In genomic region chr4:183320211-183321068, GRCh38 we compare ENCODE assay signal across 22 cellular contexts. TPM values are rescaled to one million over a fixed set of nuclear protein-coding genes. Genes with fewer than 3 reads are reported as not detected.
DNase-seq lines count a peak whose midpoint lies in the region; ATAC-seq, FAIRE-seq and TF ChIP-seq lines count a peak whose summit lies in the region.
"Had no signal": no experiment of that assay in that cellular context is flagged by ENCODE, and none has a peak within 500 bp of the region (broad histone marks: within the 10 kb centered on the region; RNA-seq: fewer than 3 reads in every experiment).

Gene CLDN22 (minus strand): TSS chr4:183320276. CDS start chr4:183320218, 58 bp downstream.

- H3K27me3 ChIP-seq in SK-N-SH (ENCODE audit: insufficient read depth) (no peaks in the 10 kb centered on the region), keratinocyte (ENCODE audit: control insufficient read depth, extremely low read depth, insufficient read depth, low read length) (no peaks in the 10 kb centered on the region)
- H3K27me3 ChIP-seq: cardiac muscle cell, pancreas, SJCRH30 had no signal

- H3K27ac Mint-ChIP-seq in stimulated activated naive CD8-positive, alpha-beta T cell treated with anti-CD3 and anti-CD28 coated beads, Interleukin-15, amount 100 ng/mL, for 72 hours = peak within 1 kb of the TSS; percentile 16 to 49
- H3K27ac Mint-ChIP-seq: nephron had no signal

- dilution Hi-C loops in keratinocyte (cut with MboI; ENCODE audit: extremely low pct_ligation_motif_present, low sequenced_read_pairs) = loop anchor here (10.0 kb wide), 1 partner anchor 84 kb away; no protein-coding TSS in a partner anchor

- H3K9me2 ChIP-seq in SK-N-SH = no peaks in the 10 kb centered on the region

- H3K27ac ChIP-seq in SK-N-SH (ENCODE audit: low read depth in 2 of 2, low read length in 1 of 2) (no peak within 1 kb of the TSS; a peak in 2 of 4 replicates), keratinocyte (ENCODE audit: control insufficient read depth, insufficient read depth, low read length) (no peak within 1 kb of the TSS)
- H3K27ac ChIP-seq: cardiac muscle cell, pancreas, SJCRH30, WERI-Rb-1 had no signal

- peaks cover 14% of the 10 kb centered on the region for H3K4me1 Mint-ChIP-seq in stimulated activated naive CD8-positive, alpha-beta T cell treated with anti-CD3 and anti-CD28 coated beads, Interleukin-15, amount 100 ng/mL, for 72 hours

- H3K27me3 Mint-ChIP-seq in stimulated activated naive CD8-positive, alpha-beta T cell treated with anti-CD3 and anti-CD28 coated beads, Interleukin-15, amount 100 ng/mL, for 72 hours = no peaks in the 10 kb centered on the region

- H3K36me3 ChIP-seq in SK-N-SH (replicated peaks in 1 of 2; ENCODE audit: control insufficient read depth in 1 of 2, insufficient read depth in 2 of 2, low read length in 1 of 2) = peaks cover 5 to 10% of the 10 kb centered on the region in 2 experiments
- H3K36me3 ChIP-seq in keratinocyte (ENCODE audit: control insufficient read depth in 2 of 2, extremely low read depth in 1 of 2, insufficient read depth in 2 of 2, low read length in 2 of 2) = peaks cover 0 to 3% of the 10 kb centered on the region in 2 experiments
- H3K36me3 ChIP-seq: cardiac muscle cell, pancreas, SJCRH30, WERI-Rb-1 had no signal

- H3K9ac ChIP-seq in SK-N-SH (no peak within 1 kb of the TSS), keratinocyte (ENCODE audit: control insufficient read depth, extremely low read depth, insufficient read depth, low read length) (no peak within 1 kb of the TSS)

- CTCF ChIA-PET in SK-N-SH (lab: Yijun Ruan, JAX) = no interaction called here

- H4K20me1 ChIP-seq in SK-N-SH (ENCODE audit: insufficient read depth) = no peaks in the 10 kb centered on the region
- no peaks in the 10 kb centered on the region for H4K20me1 ChIP-seq in keratinocyte (ENCODE audit: control insufficient read depth, extremely low read depth, insufficient read depth, low read length)

- no peak for TF ChIP-seq RAD21 in SK-N-SH (IDR thresholded peaks at IDR 0.05; ENCODE audit: low read length)

- 81% methylated on average over 6 of the region's 6 CpGs for WGBS in SK-N-SH (ENCODE audit: low lambda C conversion rate)

- H3K9me3 ChIP-seq in SK-N-SH (no peaks in the 10 kb centered on the region), keratinocyte (ENCODE audit: control insufficient read depth, low read depth, low read length) (no peaks in the 10 kb centered on the region)
- H3K9me3 ChIP-seq: pancreas, SJCRH30 had no signal

- H2AFZ ChIP-seq in SK-N-SH (ENCODE audit: low read depth) (no peak within 1 kb of the TSS), keratinocyte (ENCODE audit: control insufficient read depth, low read length) (no peak within 1 kb of the TSS)

- H3K4me3 Mint-ChIP-seq in stimulated activated naive CD8-positive, alpha-beta T cell treated with anti-CD3 and anti-CD28 coated beads, Interleukin-15, amount 100 ng/mL, for 72 hours = no peak within 1 kb of the TSS
- H3K4me3 Mint-ChIP-seq: nephron had no signal

- no peaks in the 10 kb centered on the region for H3K79me2 ChIP-seq in SK-N-SH (ENCODE audit: insufficient read depth)
- H3K79me2 ChIP-seq in keratinocyte (ENCODE audit: control insufficient read depth, insufficient read depth, low read length) = no peaks in the 10 kb centered on the region

- FAIRE-seq in keratinocyte (lab: Jason Lieb, UNC) (peak; percentile 13), urothelium cell line (lab: Jason Lieb, UNC) (no peak)
- FAIRE-seq: GM12878, pancreas, RCC 7860 had no signal

- no peak within 1 kb of the TSS for H3K4me2 ChIP-seq in SK-N-SH
- H3K4me2 ChIP-seq in keratinocyte (ENCODE audit: control insufficient read depth, extremely low read depth, insufficient read depth, low read depth, low read length) = no peak within 1 kb of the TSS

- H3K4me3 ChIP-seq in SK-N-SH (ENCODE audit: low read depth in 2 of 2, low read length in 1 of 2) = no peak within 1 kb of the TSS
- no peak within 1 kb of the TSS for H3K4me3 ChIP-seq in keratinocyte (ENCODE audit: control insufficient read depth in 2 of 3, extremely low read depth in 1 of 3, insufficient read depth in 2 of 3, low read depth in 1 of 3, low read length in 3 of 3)
- H3K4me3 ChIP-seq: cardiac muscle cell, GM12878, pancreas, SJCRH30 had no signal

- no peak for ATAC-seq in stimulated activated naive CD8-positive, alpha-beta T cell treated with anti-CD3 and anti-CD28 coated beads, Interleukin-15, amount 100 ng/mL, for 72 hours
- no peak for ATAC-seq in stimulated activated naive CD8-positive, alpha-beta T cell treated with anti-CD3 and anti-CD28 coated beads, Interleukin-15, Interleukin-2, amounts not matched to agents 100 U/mL and 50 U/mL, for 24 hours
- ATAC-seq in HG02981 (IDR thresholded peaks at IDR 0.05; ENCODE audit: unreplicated experiment) = no peak
- ATAC-seq: left lobe of liver, pancreas had no signal

- POLR2A ChIA-PET in SK-N-SH (lab: Yijun Ruan, JAX) = interaction anchor here (0.5 kb wide), 1 partner anchor 233 kb away, joined by 3 read pairs; no protein-coding TSS in a partner anchor

- H3F3A ChIP-seq in SK-N-SH (replicated peaks; ENCODE audit: insufficient read depth) = peaks cover 4% of the 10 kb centered on the region

- H3K4me1 ChIP-seq in SK-N-SH (ENCODE audit: control insufficient read depth in 1 of 2, insufficient read depth in 2 of 2, low read depth in 1 of 2, low read length in 1 of 2) (peaks cover 0 to 8% of the 10 kb centered on the region in 2 experiments; a peak in 1 of 4 replicates), keratinocyte (ENCODE audit: control insufficient read depth, extremely low read depth, insufficient read depth, low read length) (no peaks in the 10 kb centered on the region)
- H3K4me1 ChIP-seq: pancreas, SJCRH30 had no signal

- no peak for TF ChIP-seq EP300 in SK-N-SH (IDR thresholded peaks at IDR 0.05; ENCODE audit: borderline replicate concordance in 1 of 2, low read depth in 1 of 2, low read length in 1 of 2)

- H3K9me3 Mint-ChIP-seq in stimulated activated naive CD8-positive, alpha-beta T cell treated with anti-CD3 and anti-CD28 coated beads, Interleukin-15, amount 100 ng/mL, for 72 hours = no peaks in the 10 kb centered on the region
- H3K9me3 Mint-ChIP-seq: nephron had no signal

- DNase-seq in stimulated activated naive CD8-positive, alpha-beta T cell treated with anti-CD3 and anti-CD28 coated beads, Interleukin-15, amount 100 ng/mL, for 72 hours = no peak
- no peak for DNase-seq in stimulated activated naive CD8-positive, alpha-beta T cell treated with anti-CD3 and anti-CD28 coated beads, Interleukin-15, Interleukin-2, amounts not matched to agents 100 U/mL and 50 U/mL, for 24 hours
- DNase-seq in SK-N-SH (no peak), keratinocyte (ENCODE audit: low read depth, low spot score) (no peak), urothelium cell line (ENCODE audit: low spot score) (no peak), SW 1271 (lab: John Stamatoyannopoulos, UW) (no peak)
- DNase-seq: activated CD8-positive, alpha-beta memory T cell treated with anti-CD3 and anti-CD28 coated beads, Interleukin-2, amount 50 U/mL, for 48 hours; activated naive CD4-positive, alpha-beta T cell; anterior cingulate cortex; NCI-H1930; NCI-H446; pancreas; right cardiac atrium; SJCRH30; WERI-Rb-1 had no signal

- TF ChIP-seq CTCF in SK-N-SH (IDR thresholded peaks at IDR 0.05) (no peak), keratinocyte (optimal IDR thresholded peaks at IDR 0.05 in 1 of 3, IDR thresholded peaks at IDR 0.05 in 1 of 3, conservative IDR thresholded peaks at IDR 0.05 in 1 of 3; ENCODE audit: extremely low read depth in 1 of 3, insufficient read depth in 2 of 3, low read length in 3 of 3) (no peak)

- H3K9me1 ChIP-seq in keratinocyte (ENCODE audit: control insufficient read depth, extremely low read depth, insufficient read depth, low read length) = no peaks in the 10 kb centered on the region

TF ChIP-seq in SK-N-SH, 30 proteins besides CTCF, POLR2A, EP300 and RAD21:
- TF ChIP-seq TCF12 (IDR thresholded peaks at IDR 0.05) = no peak
- no peak for TF ChIP-seq TEAD4 (IDR thresholded peaks at IDR 0.05; ENCODE audit: borderline replicate concordance, insufficient read depth)
- TF ChIP-seq GATA2 (CRISPR knock-in tag; IDR thresholded peaks at IDR 0.05) = peak; percentile 17; the same call in 1 of the 2 replicates

RNA-seq across cellular contexts. Expression of gene CLDN22, which starts in this region (rescaled TPM):
- 0.05 TPM in 1 of 2 replicates, not detected in the other for polyA plus RNA-seq in SK-N-SH (2012; rRNA removed)
- polyA plus RNA-seq in SK-N-SH (2012; cell fraction: cytosol; rRNA removed) = not detected in 2 replicates
- polyA plus RNA-seq in SK-N-SH (2012; cell fraction: nucleus; rRNA removed) = 0.04 TPM in 1 of 2 replicates, not detected in the other
- polyA plus RNA-seq in keratinocyte = 0.03 TPM in 1 of 3 replicates, not detected in the others
- not detected for polyA plus RNA-seq in keratinocyte (2011; ENCODE audit: low read depth)
- not detected in 2 replicates for polyA plus RNA-seq in keratinocyte (2011; cell fraction: cytosol; rRNA removed)
- not detected in 2 replicates for polyA plus RNA-seq in keratinocyte (2011; cell fraction: nucleus; rRNA removed)
- 0.06 and 0.17 TPM in 2 replicates for polyA plus RNA-seq in keratinocyte (2012; ENCODE audit: low replicate concordance)
- 0.13 TPM in 1 of 3 replicates, not detected in the others for polyA minus RNA-seq in keratinocyte
- polyA minus RNA-seq in keratinocyte (2011; cell fraction: cytosol; rRNA and poly(A)+ RNA removed) = not detected
- polyA minus RNA-seq in keratinocyte (2011; cell fraction: nucleus; rRNA and poly(A)+ RNA removed) = not detected in 2 replicates
- polyA plus RNA-seq: cardiac muscle cell, GM12878, urinary bladder had no signal
